Comparison of ENCODE assay signal across 21 cellular contexts in genomic region chr2:16739778-16740581, GRCh38.
DNase-seq lines count a peak whose midpoint lies in the region; ATAC-seq and TF ChIP-seq lines count a peak whose summit lies in the region.
"Had no signal": no experiment of that assay in that cellular context is flagged by ENCODE, and none has a peak within 500 bp of the region (broad histone marks: within the 10 kb centered on the region; RNA-seq: fewer than 3 reads in every experiment).

No MANE protein-coding gene starts in this region.

- in situ Hi-C loops in mammary epithelial cell (cut with MboI; ENCODE audit: low sequenced_read_pairs in 2 of 2) = no loop called here

- BruUV-seq in PC-9 (replicated peaks; lab: Mats Ljungman, UMichigan) = no TSS peak
- BruUV-seq in mammary epithelial cell (replicated peaks; lab: Mats Ljungman, UMichigan) = no TSS peak

- intact Hi-C loops in PC-9 (cut with micrococcal nuclease; ENCODE audit: unreplicated experiment) = no loop called here
- intact Hi-C loops in mammary epithelial cell (cut with micrococcal nuclease) = no loop called here
- intact Hi-C loops in psoas muscle (cut with DNase I) = no loop called here

- POLR2A ChIA-PET in PC-9 (lab: Charles Lee; ENCODE audit: unreplicated experiment) = no interaction called here

- no peaks in the 10 kb centered on the region for H4K20me1 ChIP-seq in PC-9 (ENCODE audit: insufficient read depth)
- H4K20me1 ChIP-seq in mammary epithelial cell (ENCODE audit: insufficient read depth, low read length) = no peaks in the 10 kb centered on the region

- no peak overlapping the region for H3K9ac ChIP-seq in mammary epithelial cell (ENCODE audit: insufficient read depth, low read length)
- H3K9ac ChIP-seq: KMS-11, SK-N-SH had no signal

- WGBS in mammary epithelial cell (ENCODE audit: low coverage, missing lambda C conversion rate) = 30% methylated on average over 4 of the region's 4 CpGs
- 45 to 53% (median 50%) methylated on average over 4 of the region's 4 CpGs for WGBS in psoas muscle, 3 donors

- CTCF ChIA-PET in PC-9 (lab: Charles Lee) = no interaction called here
- CTCF ChIA-PET in mammary epithelial cell (lab: Charles Lee; ENCODE audit: low non-redundant PET) = no interaction called here

- peaks cover 15% of the 10 kb centered on the region; the same call in 1 of the 2 replicates for H3F3A ChIP-seq in PC-9 (ENCODE audit: insufficient read depth, low read depth)

- peak; percentile 89 to 95 (median 94) for ATAC-seq in psoas muscle
- ATAC-seq: GM23338; stimulated activated effector memory CD8-positive, alpha-beta T cell treated with anti-CD3 and anti-CD28 coated beads, Interleukin-12 subunit alpha, Interleukin-12 subunit beta, amount 100 ng/mL, for 72 hours had no signal

- H3K4me1 ChIP-seq in PC-9 (replicated peaks; ENCODE audit: insufficient read depth) (peaks cover 16% of the 10 kb centered on the region), mammary epithelial cell (ENCODE audit: insufficient read depth, low read length) (peaks cover 10% of the 10 kb centered on the region), psoas muscle (peaks cover 13% of the 10 kb centered on the region)
- H3K4me1 ChIP-seq: testis had no signal

- no peaks in the 10 kb centered on the region for H3K9me2 ChIP-seq in PC-9 (ENCODE audit: insufficient read depth)
- H3K9me2 ChIP-seq: SK-N-SH had no signal

- H3K4me2 ChIP-seq in PC-9 = no peak overlapping the region
- H3K4me2 ChIP-seq in mammary epithelial cell (ENCODE audit: insufficient read depth, low read depth, low read length) = no peak overlapping the region
- H3K4me2 ChIP-seq: GM23338, KMS-11, SK-N-SH had no signal

- H3K4me3 ChIP-seq in PC-9 (no peak overlapping the region), mammary epithelial cell (replicated peaks in 1 of 3; ENCODE audit: insufficient read depth in 1 of 3, low read depth in 2 of 3, low read length in 3 of 3) (no peak overlapping the region), kidney epithelial cell (ENCODE audit: low read depth, low read length) (no peak overlapping the region), psoas muscle (no peak overlapping the region)
- H3K4me3 ChIP-seq: esophagus squamous epithelium, GM23338, testis had no signal

- H3K9me3 ChIP-seq in PC-9 (ENCODE audit: insufficient read depth, low read depth) (no peaks in the 10 kb centered on the region), mammary epithelial cell (replicated peaks; ENCODE audit: insufficient read depth, low read length) (no peaks in the 10 kb centered on the region), psoas muscle (no peaks in the 10 kb centered on the region)
- H3K9me3 ChIP-seq: esophagus squamous epithelium, SK-N-SH, testis had no signal

- H2AFZ ChIP-seq in PC-9 (no peak overlapping the region), mammary epithelial cell (ENCODE audit: low read depth, low read length) (no peak overlapping the region)
- H2AFZ ChIP-seq: GM23338 had no signal

- dilution Hi-C loops in mammary epithelial cell (cut with HindIII; ENCODE audit: low sequenced_read_pairs) = loop anchor here (5.0 kb wide), 1 partner anchor 73 kb away; the partner anchor contains the start of gene CYRIA

- H3K79me2 ChIP-seq in PC-9 (ENCODE audit: low read depth) (no peaks in the 10 kb centered on the region), mammary epithelial cell (ENCODE audit: insufficient read depth, low read length) (no peaks in the 10 kb centered on the region)

- TF ChIP-seq CTCF in PC-9 (conservative IDR thresholded peaks at IDR 0.05) (no peak), mammary epithelial cell (conservative IDR thresholded peaks at IDR 0.05 in 1 of 2, IDR thresholded peaks at IDR 0.05 in 1 of 2; ENCODE audit: extremely low read depth in 1 of 2, insufficient read depth in 1 of 2, low read depth in 1 of 2, low read length in 2 of 2) (no peak), kidney epithelial cell (IDR thresholded peaks at IDR 0.05; ENCODE audit: insufficient read depth, low read length, poor library complexity, severe bottlenecking) (no peak), psoas muscle (IDR thresholded peaks at IDR 0.05) (no peak)

- H3K27me3 ChIP-seq in PC-9 (ENCODE audit: insufficient read depth, low read depth) (no peaks in the 10 kb centered on the region), mammary epithelial cell (ENCODE audit: insufficient read depth, low read length) (no peaks in the 10 kb centered on the region), kidney epithelial cell (ENCODE audit: control insufficient read depth, insufficient read depth, low read length) (no peaks in the 10 kb centered on the region), psoas muscle (ENCODE audit: insufficient read depth in 3 of 3, low read length in 2 of 3) (no peaks in the 10 kb centered on the region)
- H3K27me3 ChIP-seq: esophagus squamous epithelium, testis had no signal

- H3K36me3 ChIP-seq in PC-9 (ENCODE audit: low read depth) = no peaks in the 10 kb centered on the region
- H3K36me3 ChIP-seq in mammary epithelial cell (ENCODE audit: insufficient read depth, low read length) = no peaks in the 10 kb centered on the region
- no peaks in the 10 kb centered on the region for H3K36me3 ChIP-seq in kidney epithelial cell (ENCODE audit: control insufficient read depth, insufficient read depth, low read length)
- H3K36me3 ChIP-seq in psoas muscle (ENCODE audit: insufficient read depth in 1 of 2, low read depth in 1 of 2) = no peaks in the 10 kb centered on the region
- H3K36me3 ChIP-seq: esophagus squamous epithelium, WERI-Rb-1 had no signal

- no peak overlapping the region for H3K27ac ChIP-seq in PC-9
- H3K27ac ChIP-seq in mammary epithelial cell (ENCODE audit: insufficient read depth, low read depth, low read length) = no peak overlapping the region
- peak overlapping the region; percentile 39 for H3K27ac ChIP-seq in psoas muscle
- H3K27ac ChIP-seq: KMS-11, testis, WERI-Rb-1 had no signal

- DNase-seq in PC-9 (peak; percentile 43 to 88), mammary epithelial cell (peak; percentile 35), kidney epithelial cell (ENCODE audit: low read depth) (peak; percentile 12), psoas muscle (peak in 1 of 2 donors; percentile 66), AG08395 (ENCODE audit: low spot score) (no peak), DMS114 treated with DMSO at 0.1 percent for 48 hours (lab: John Stamatoyannopoulos, UW; ENCODE audit: unreplicated experiment) (no peak)
- DNase-seq in activated CD4-positive, alpha-beta T cell treated with anti-CD3 and anti-CD28 coated beads for 4 hours = no peak
- DNase-seq: activated CD4-positive, alpha-beta T cell treated with anti-CD3 and anti-CD28 coated beads, Interleukin-2, amount 50 U/mL, for 4 hours; activated naive CD4-positive, alpha-beta T cell; amniotic stem cell; CD4-positive, alpha-beta T cell; central memory CD4-positive, alpha-beta T cell; esophagus squamous epithelium; NCI-H2081 treated with DMSO at 0.1 percent for 48 hours; NCI-H446; SK-N-SH; testis; WERI-Rb-1 had no signal

Comparison
In these comparisons a context has a peak if more than half of its experiments do, and no peak if none do; other contexts are left out.
1. DNase-seq: peak in PC-9 (2 of 2), mammary epithelial cell (single experiment) and kidney epithelial cell (single experiment); none in AG08395 (single experiment), activated CD4-positive, alpha-beta T cell treated with anti-CD3 and anti-CD28 coated beads for 4 hours (0 of 2) and DMS114 treated with DMSO at 0.1 percent for 48 hours (single experiment).